ENCODE assay signal across 11 cellular contexts in genomic region chr3:127073931-127074820, GRCh38.
DNase-seq lines count a peak whose midpoint lies in the region; ATAC-seq and TF ChIP-seq lines count a peak whose summit lies in the region.
"Had no signal": no experiment of that assay in that cellular context is flagged by ENCODE, and none has a peak within 500 bp of the region (broad histone marks: within the 10 kb centered on the region; RNA-seq: fewer than 3 reads in every experiment).

No MANE protein-coding gene starts in this region.

- H3K4me1 ChIP-seq in heart right ventricle (peaks cover 0 to 8% (median 0%) of the 10 kb centered on the region in 9 donors), adipocyte (ENCODE audit: control insufficient read depth, insufficient read depth, low read length) (peaks cover 24% of the 10 kb centered on the region)

- no peaks in the 10 kb centered on the region for H3K9me3 Mint-ChIP-seq in activated T-helper 2 cell treated with anti-CD3 and anti-CD28 coated beads, Interferon-gamma antibody, Interleukin-2, Interleukin-4, amounts not matched to agents 10 μg/mL and 5 μg/mL and 100 μg/mL, durations not matched to agents 14 hours and 24 hours and 36 hours
- H3K9me3 Mint-ChIP-seq: memory B cell had no signal

- H3K4me1 Mint-ChIP-seq in activated T-helper 2 cell treated with anti-CD3 and anti-CD28 coated beads, Interferon-gamma antibody, Interleukin-2, Interleukin-4, amounts not matched to agents 10 μg/mL and 5 μg/mL and 100 μg/mL, durations not matched to agents 14 hours and 24 hours and 36 hours (ENCODE audit: low read depth) = peaks cover 12% of the 10 kb centered on the region

- peak overlapping the region; percentile 3 for H3K9ac ChIP-seq in adipocyte (ENCODE audit: low read length)

- H3K27me3 ChIP-seq in heart right ventricle = peaks cover 0 to 29% (median 5%) of the 10 kb centered on the region in 7 donors
- peaks cover 38% of the 10 kb centered on the region for H3K27me3 ChIP-seq in adipocyte (replicated peaks; ENCODE audit: control insufficient read depth, insufficient read depth, low read length)

- no peak overlapping the region for H3K27ac ChIP-seq in heart right ventricle

- H3K27me3 Mint-ChIP-seq in activated T-helper 2 cell treated with anti-CD3 and anti-CD28 coated beads, Interferon-gamma antibody, Interleukin-2, Interleukin-4, amounts not matched to agents 10 μg/mL and 5 μg/mL and 100 μg/mL, durations not matched to agents 14 hours and 24 hours and 36 hours (ENCODE audit: low read depth) = no peaks in the 10 kb centered on the region

- WGBS in heart right ventricle, 2 donors = 67 to 76% methylated on average over 7 of the region's 7 CpGs

- H3K27ac Mint-ChIP-seq in activated T-helper 2 cell treated with anti-CD3 and anti-CD28 coated beads, Interferon-gamma antibody, Interleukin-2, Interleukin-4, amounts not matched to agents 10 μg/mL and 5 μg/mL and 100 μg/mL, durations not matched to agents 14 hours and 24 hours and 36 hours = no peak overlapping the region
- H3K27ac Mint-ChIP-seq: memory B cell, progenitor cell of endocrine pancreas had no signal

- peak; percentile 7 for DNase-seq in left ventricle myocardium superior
- no peak for DNase-seq in heart right ventricle
- DNase-seq in adipocyte (ENCODE audit: low read depth) = peak; percentile 93
- DNase-seq in islet precursor cell = peak; percentile 54
- DNase-seq in C1 segment of cervical spinal cord (lab: John Stamatoyannopoulos, UW) = no peak
- no peak for DNase-seq in activated T-helper 2 cell treated with anti-CD3 and anti-CD28 coated beads, Interferon-gamma antibody, Interleukin-2, Interleukin-4, amounts not matched to agents 10 μg/mL and 5 μg/mL and 100 μg/mL, durations not matched to agents 14 hours and 24 hours and 36 hours (ENCODE audit: low spot score)
- no peak for DNase-seq in NCI-H1436 treated with DMSO at 0.1 percent for 48 hours (lab: John Stamatoyannopoulos, UW)
- DNase-seq in effector CD4-positive, alpha-beta T cell = no peak
- DNase-seq: cerebellar nuclear complex had no signal

- intact Hi-C loops in left ventricle myocardium superior (cut with micrococcal nuclease) (no loop called here), heart right ventricle (cut with DNase I) (no loop called here)
- intact Hi-C loops in activated T-helper 2 cell treated with anti-CD3 and anti-CD28 coated beads, Interferon-gamma antibody, Interleukin-2, Interleukin-4, amounts not matched to agents 10 μg/mL and 5 μg/mL and 100 μg/mL, durations not matched to agents 14 hours and 24 hours and 36 hours (cut with micrococcal nuclease) = no loop called here

- H3K9me3 ChIP-seq in heart right ventricle = peaks cover 0 to 7% (median 0%) of the 10 kb centered on the region in 11 donors
- no peaks in the 10 kb centered on the region for H3K9me3 ChIP-seq in adipocyte (ENCODE audit: control insufficient read depth, low read length)

- no peak overlapping the region for H3K4me3 Mint-ChIP-seq in activated T-helper 2 cell treated with anti-CD3 and anti-CD28 coated beads, Interferon-gamma antibody, Interleukin-2, Interleukin-4, amounts not matched to agents 10 μg/mL and 5 μg/mL and 100 μg/mL, durations not matched to agents 14 hours and 24 hours and 36 hours (ENCODE audit: low read depth)
- H3K4me3 Mint-ChIP-seq: memory B cell had no signal

- H3K4me3 ChIP-seq in heart right ventricle (no peak overlapping the region), adipocyte (ENCODE audit: low read length) (no peak overlapping the region)

- H3K36me3 Mint-ChIP-seq in activated T-helper 2 cell treated with anti-CD3 and anti-CD28 coated beads, Interferon-gamma antibody, Interleukin-2, Interleukin-4, amounts not matched to agents 10 μg/mL and 5 μg/mL and 100 μg/mL, durations not matched to agents 14 hours and 24 hours and 36 hours (ENCODE audit: low read depth) = no peaks in the 10 kb centered on the region
- H3K36me3 Mint-ChIP-seq: memory B cell had no signal

- TF ChIP-seq CTCF in heart right ventricle (IDR thresholded peaks at IDR 0.05) = no peak

- ATAC-seq in left ventricle myocardium superior = peak; percentile 43
- ATAC-seq in heart right ventricle = no peak

- no peaks in the 10 kb centered on the region for H3K36me3 ChIP-seq in heart right ventricle
- no peaks in the 10 kb centered on the region for H3K36me3 ChIP-seq in adipocyte (ENCODE audit: control insufficient read depth, insufficient read depth, low read length, severe bottlenecking)

Comparison
In these comparisons a context has a peak if more than half of its experiments do, and no peak if none do; other contexts are left out.
1. DNase-seq: peak in left ventricle myocardium superior (single experiment), adipocyte (single experiment) and islet precursor cell (single experiment); none in heart right ventricle (0 of 2), C1 segment of cervical spinal cord (0 of 14), activated T-helper 2 cell treated with anti-CD3 and anti-CD28 coated beads, Interferon-gamma antibody, Interleukin-2, Interleukin-4, amounts not matched to agents 10 μg/mL and 5 μg/mL and 100 μg/mL, durations not matched to agents 14 hours and 24 hours and 36 hours (single experiment), NCI-H1436 treated with DMSO at 0.1 percent for 48 hours (single experiment) and effector CD4-positive, alpha-beta T cell (single experiment).